In genomic region chrX:129779747-129780146, GRCh38 we compare ENCODE assay signal across 8 cellular contexts. TPM values are rescaled to one million over a fixed set of nuclear protein-coding genes. Genes with fewer than 3 reads are reported as not detected.
DNase-seq lines count a peak whose midpoint lies in the region; ATAC-seq and TF ChIP-seq lines count a peak whose summit lies in the region.

SASH3 (plus strand) TSS chrX:129779949; CDS start chrX:129780098, 149 bp downstream.

- H3K27ac Mint-ChIP-seq in activated naive CD8-positive, alpha-beta T cell treated with anti-CD3 and anti-CD28 coated beads, Interleukin-2, amount 50 U/mL, for 24 hours: peak within 1 kb of the TSS; percentile 94

- DNase-seq in GM06990 (ENCODE audit: extremely low read depth, insufficient read length) (peak; percentile 77), SKM-1 (lab: John Stamatoyannopoulos, UW; ENCODE audit: unreplicated experiment) (peak; percentile 75), pons (ENCODE audit: low spot score) (peak; percentile 28), H7 (no peak), NCI-H82 (lab: John Stamatoyannopoulos, UW) (no peak), NCI-H1930 (lab: John Stamatoyannopoulos, UW) (no peak)
- peak; percentile 66 for DNase-seq in activated naive CD8-positive, alpha-beta T cell treated with anti-CD3 and anti-CD28 coated beads, Interleukin-2, amount 50 U/mL, for 24 hours

- no peaks in the 10 kb centered on the region for H3K9me3 Mint-ChIP-seq in activated naive CD8-positive, alpha-beta T cell treated with anti-CD3 and anti-CD28 coated beads, Interleukin-2, amount 50 U/mL, for 24 hours

- H3K36me3 Mint-ChIP-seq in activated naive CD8-positive, alpha-beta T cell treated with anti-CD3 and anti-CD28 coated beads, Interleukin-2, amount 50 U/mL, for 24 hours (ENCODE audit: low read depth): peaks cover 33% of the 10 kb centered on the region

- H3K4me3 ChIP-seq in GM06990 (replicated peaks; ENCODE audit: low read depth, low read length): peak within 1 kb of the TSS; percentile 79
- no peak within 1 kb of the TSS for H3K4me3 ChIP-seq in H7 (ENCODE audit: insufficient read depth, low read depth, low read length)

- no peak for TF ChIP-seq CTCF in GM06990 (IDR thresholded peaks at IDR 0.05; ENCODE audit: insufficient read depth, low read length, poor library complexity, severe bottlenecking)

- H3K27me3 ChIP-seq in GM06990 (replicated peaks; ENCODE audit: control insufficient read depth, insufficient read depth, low read length): no peaks in the 10 kb centered on the region
- no peaks in the 10 kb centered on the region for H3K27me3 ChIP-seq in H7 (ENCODE audit: control insufficient read depth, insufficient read depth, low read length)

- H3K4me3 Mint-ChIP-seq in activated naive CD8-positive, alpha-beta T cell treated with anti-CD3 and anti-CD28 coated beads, Interleukin-2, amount 50 U/mL, for 24 hours: peak within 1 kb of the TSS; percentile 93

- peak; percentile 32 for ATAC-seq in GM21576 (IDR thresholded peaks at IDR 0.05; ENCODE audit: unreplicated experiment)
- ATAC-seq in activated naive CD8-positive, alpha-beta T cell treated with anti-CD3 and anti-CD28 coated beads, Interleukin-2, amount 50 U/mL, for 24 hours: peak; percentile 18

- H3K36me3 ChIP-seq in GM06990 (ENCODE audit: control insufficient read depth, insufficient read depth, low read length) (peaks cover 12% of the 10 kb centered on the region), H7 (replicated peaks; ENCODE audit: control insufficient read depth, insufficient read depth, low read length) (no peaks in the 10 kb centered on the region)

- H3K27me3 Mint-ChIP-seq in activated naive CD8-positive, alpha-beta T cell treated with anti-CD3 and anti-CD28 coated beads, Interleukin-2, amount 50 U/mL, for 24 hours: no peaks in the 10 kb centered on the region

- peaks cover 60% of the 10 kb centered on the region for H3K4me1 Mint-ChIP-seq in activated naive CD8-positive, alpha-beta T cell treated with anti-CD3 and anti-CD28 coated beads, Interleukin-2, amount 50 U/mL, for 24 hours

RNA-seq across cellular contexts. Expression of gene SASH3, which starts in this region (rescaled TPM):
- not detected in 2 replicates for total RNA-seq in H7 (2014; rRNA removed; shearing (Covaris generic))

Comparison
In these comparisons a context has a peak if more than half of its experiments do, and no peak if none do; other contexts are left out.
1. DNase-seq: peak in GM06990 (single experiment), SKM-1 (single experiment), activated naive CD8-positive, alpha-beta T cell treated with anti-CD3 and anti-CD28 coated beads, Interleukin-2, amount 50 U/mL, for 24 hours (single experiment) and pons (single experiment); none in H7 (single experiment), NCI-H82 (single experiment) and NCI-H1930 (0 of 2).